In genomic region chr1:1619917-1620361, GRCh38 we compare ENCODE assay signal across 9 cellular contexts. TPM values are rescaled to one million over a fixed set of nuclear protein-coding genes. Genes with fewer than 3 reads are reported as not detected.
A peak's percentile ranks its signal among the peaks of the same experiment; 100 is the strongest.
DNase-seq lines count a peak whose midpoint lies in the region; ATAC-seq, FAIRE-seq and TF ChIP-seq lines count a peak whose summit lies in the region.
"Had no signal": no experiment of that assay in that cellular context is flagged by ENCODE, and none has a peak within 500 bp of the region (broad histone marks: within the 10 kb centered on the region; RNA-seq: fewer than 3 reads in every experiment).

No MANE protein-coding gene starts in this region.

- H2AFZ ChIP-seq in HepG2 (ENCODE audit: low read length): no peak overlapping the region
- H2AFZ ChIP-seq: parathyroid adenoma had no signal

- peaks cover 15% of the 10 kb centered on the region for H3K79me2 ChIP-seq in HepG2 (ENCODE audit: insufficient read depth, low read length)

- DNase-seq in GM13977 (ENCODE audit: low spot score) (no peak), RWPE1 (ENCODE audit: low spot score) (no peak), HepG2 (ENCODE audit: low spot score) (peak; percentile 31), HTR-8/SVneo (ENCODE audit: insufficient read length, low spot score) (no peak)
- no peak for DNase-seq in central memory CD4-positive, alpha-beta T cell
- DNase-seq: adrenal gland, NCI-H446 treated with DMSO at 0.1 percent for 48 hours had no signal

- H3K4me3 ChIP-seq in HepG2 (replicated peaks in 1 of 3; ENCODE audit: insufficient read depth in 1 of 3, low read depth in 2 of 3, low read length in 3 of 3): no peak overlapping the region
- H3K4me3 ChIP-seq: adrenal gland had no signal

- in situ Hi-C loops in GM13977 (cut with MboI; ENCODE audit: low pct_unique_long_range_greater_than_20kb, low sequenced_read_pairs, unreplicated experiment) (no loop called here), HepG2 (cut with HindIII; ENCODE audit: extremely low pct_ligation_motif_present, low pct_unique_long_range_greater_than_20kb) (loop anchor here (5.0 kb wide), 1 partner anchor 43 kb away; no protein-coding TSS in a partner anchor)

- H3K4me1 ChIP-seq in HepG2 (ENCODE audit: insufficient read depth, low read length): peaks cover 13% of the 10 kb centered on the region
- H3K4me1 ChIP-seq: parathyroid adenoma had no signal

- FAIRE-seq in HepG2 (lab: Jason Lieb, UNC) (no peak), HTR-8/SVneo (lab: Jason Lieb, UNC) (no peak)

- intact Hi-C loops in HepG2 (cut with micrococcal nuclease; ENCODE audit: unreplicated experiment): no loop called here

- H3K4me2 ChIP-seq in HepG2 (ENCODE audit: low read depth, low read length): no peak overlapping the region

- POLR2A ChIA-PET in RWPE1 (lab: Yijun Ruan, JAX; ENCODE audit: low non-redundant PET) (no interaction called here), HepG2 (lab: Yijun Ruan, JAX) (no interaction called here)

- H3K27ac ChIP-seq in RWPE1 (peak overlapping the region; percentile 13; the same call in 1 of the 2 replicates), HepG2 (ENCODE audit: extremely low read length, insufficient read depth, low read length) (no peak overlapping the region)
- H3K27ac ChIP-seq: adrenal gland, parathyroid adenoma had no signal

- TF ChIP-seq CTCF in GM13977 (IDR thresholded peaks at IDR 0.05; ENCODE audit: extremely low read depth, insufficient read depth, missing control alignments) (peak; percentile 33), RWPE1 (conservative IDR thresholded peaks at IDR 0.05; ENCODE audit: low read depth) (no peak), HepG2 (CRISPR knock-in tag; IDR thresholded peaks at IDR 0.05) (peak; percentile 59)

- no peaks in the 10 kb centered on the region for H3K9me3 ChIP-seq in HepG2 (ENCODE audit: low read length)
- H3K9me3 ChIP-seq: adrenal gland had no signal

- CTCF ChIA-PET in RWPE1 (lab: Yijun Ruan, JAX): no interaction called here
- CTCF ChIA-PET in HepG2 (lab: Yijun Ruan, JAX; ENCODE audit: low intra/inter-chr PET ratio, low total read pairs): no interaction called here

- peaks cover 1 to 14% of the 10 kb centered on the region in 2 experiments; a peak in 2 of 5 replicates for H3K36me3 ChIP-seq in HepG2 (replicated peaks in 1 of 2; ENCODE audit: control insufficient read depth in 1 of 2, insufficient read depth in 2 of 2, low read length in 2 of 2)

- 69% methylated on average over 10 of the region's 14 CpGs for WGBS in HepG2 (ENCODE audit: low lambda C conversion rate)

- no peaks in the 10 kb centered on the region; a peak in 1 of 5 replicates for H3K27me3 ChIP-seq in HepG2 (ENCODE audit: control insufficient read depth in 1 of 2, insufficient read depth in 2 of 2, low read length in 2 of 2)
- H3K27me3 ChIP-seq: adrenal gland had no signal

- TF ChIP-seq POLR2A in HepG2 (IDR thresholded peaks at IDR 0.05; ENCODE audit: insufficient read depth in 1 of 2, low read depth in 2 of 2, low read length in 2 of 2): no peak

- H4K20me1 ChIP-seq in HepG2 (ENCODE audit: insufficient read depth, low read length): peaks cover 7% of the 10 kb centered on the region; the same call in 1 of the 2 replicates

- ATAC-seq in HepG2 (peak; percentile 25; the same call in 2 of the 3 replicates), GM21619 (IDR thresholded peaks at IDR 0.05; ENCODE audit: unreplicated experiment) (no peak)

- no peak overlapping the region for H3K9ac ChIP-seq in HepG2 (ENCODE audit: insufficient read depth, low read depth, low read length)
- H3K9ac ChIP-seq: parathyroid adenoma had no signal

- TF ChIP-seq EP300 in HepG2 (IDR thresholded peaks at IDR 0.05; ENCODE audit: low read depth in 2 of 2, low read length in 2 of 2): no peak
- no peak for TF ChIP-seq EP300 in HepG2 (CRISPR knock-in tag; IDR thresholded peaks at IDR 0.05; ENCODE audit: borderline replicate concordance)

- BruUV-seq in HepG2 (replicated peaks; lab: Mats Ljungman, UMichigan): no TSS peak

- peak; percentile 54 for TF ChIP-seq RAD21 in HepG2 (CRISPR knock-in tag; IDR thresholded peaks at IDR 0.05)

RNA-seq across cellular contexts. Expression of gene MIB2, which starts 4.6 kb away (rescaled TPM):
- total RNA-seq in HepG2 (2016; rRNA removed; fragmentation: Illumina TruSeq; extraction: Trizol): 10.3 and 30.4 TPM in 2 replicates
- 16.4 and 16.7 TPM in 2 replicates for total RNA-seq in HepG2 (2016; cell fraction: cytosol; rRNA removed; fragmentation: Illumina TruSeq; extraction: Trizol; ENCODE audit: low read depth)
- 9.2 and 32.3 TPM in 2 replicates for total RNA-seq in HepG2 (2016; cell fraction: insoluble cytoplasmic fraction; rRNA removed; fragmentation: Illumina TruSeq; extraction: Trizol)
- total RNA-seq in HepG2 (2016; cell fraction: membrane; rRNA removed; fragmentation: Illumina TruSeq; extraction: Trizol): 20.6 and 22.6 TPM in 2 replicates
- 24.1 and 25.9 TPM in 2 replicates for total RNA-seq in HepG2 (2016; cell fraction: nucleus; rRNA removed; fragmentation: Illumina TruSeq; extraction: Trizol)
- polyA plus RNA-seq in HepG2 (2011; rRNA removed): 19.9 and 31.3 TPM in 2 replicates
- 12.2 and 30.4 TPM in 2 replicates for polyA plus RNA-seq in HepG2 (2011; cell fraction: cytosol; rRNA removed)
- 421 and 707 TPM in 2 replicates for polyA plus RNA-seq in HepG2 (2011; cell fraction: nucleus; rRNA removed)
- 16.8 and 35.3 TPM in 2 replicates for polyA plus RNA-seq in HepG2 (2012)
- 15.5 and 15.9 TPM in 2 replicates for polyA plus RNA-seq in HepG2 (2016; cell fraction: cytosol; fragmentation: Illumina TruSeq; extraction: Trizol; ENCODE audit: low read depth)
- polyA plus RNA-seq in HepG2 (2016; cell fraction: insoluble cytoplasmic fraction; fragmentation: Illumina TruSeq; extraction: Trizol; ENCODE audit: low read depth): 9.4 and 11.7 TPM in 2 replicates
- 14.1 and 15.4 TPM in 2 replicates for polyA plus RNA-seq in HepG2 (2016; cell fraction: membrane; fragmentation: Illumina TruSeq; extraction: Trizol; ENCODE audit: low read depth)
- polyA plus RNA-seq in HepG2 (2016; cell fraction: nucleus; fragmentation: Illumina TruSeq; extraction: Trizol; ENCODE audit: insufficient read depth, low read depth): 59.2 and 75.4 TPM in 2 replicates
- polyA minus RNA-seq in HepG2 (2011; rRNA and poly(A)+ RNA removed; ENCODE audit: low replicate concordance): 24.6 and 100 TPM in 2 replicates
- polyA minus RNA-seq in HepG2 (2011; cell fraction: cytosol; rRNA and poly(A)+ RNA removed): 27.4 and 28.8 TPM in 2 replicates
- 51.5 and 62.8 TPM in 2 replicates for polyA minus RNA-seq in HepG2 (2011; cell fraction: nucleus; rRNA and poly(A)+ RNA removed)

RNA-seq across cellular contexts. Expression of gene MMP23B, which starts 12.0 kb away (rescaled TPM):
- total RNA-seq in HepG2 (2016; rRNA removed; fragmentation: Illumina TruSeq; extraction: Trizol): 0.75 and 1.0 TPM in 2 replicates
- 1.0 and 1.4 TPM in 2 replicates for total RNA-seq in HepG2 (2016; cell fraction: cytosol; rRNA removed; fragmentation: Illumina TruSeq; extraction: Trizol; ENCODE audit: low read depth)
- 0.46 and 1.8 TPM in 2 replicates for total RNA-seq in HepG2 (2016; cell fraction: insoluble cytoplasmic fraction; rRNA removed; fragmentation: Illumina TruSeq; extraction: Trizol)
- total RNA-seq in HepG2 (2016; cell fraction: membrane; rRNA removed; fragmentation: Illumina TruSeq; extraction: Trizol): 1.1 and 1.5 TPM in 2 replicates
- 2.1 and 2.7 TPM in 2 replicates for total RNA-seq in HepG2 (2016; cell fraction: nucleus; rRNA removed; fragmentation: Illumina TruSeq; extraction: Trizol)
- polyA plus RNA-seq in HepG2 (2011; rRNA removed): 0.61 and 2.0 TPM in 2 replicates
- 0.92 and 1.5 TPM in 2 replicates for polyA plus RNA-seq in HepG2 (2011; cell fraction: cytosol; rRNA removed)
- polyA plus RNA-seq in HepG2 (2011; cell fraction: nucleus; rRNA removed): 16.7 and 18.0 TPM in 2 replicates
- 0.85 and 1.5 TPM in 2 replicates for polyA plus RNA-seq in HepG2 (2012)
- polyA plus RNA-seq in HepG2 (2016; cell fraction: cytosol; fragmentation: Illumina TruSeq; extraction: Trizol; ENCODE audit: low read depth): 0.46 and 1.3 TPM in 2 replicates
- polyA plus RNA-seq in HepG2 (2016; cell fraction: insoluble cytoplasmic fraction; fragmentation: Illumina TruSeq; extraction: Trizol; ENCODE audit: low read depth): 0.38 and 0.46 TPM in 2 replicates
- 0.78 and 1.4 TPM in 2 replicates for polyA plus RNA-seq in HepG2 (2016; cell fraction: membrane; fragmentation: Illumina TruSeq; extraction: Trizol; ENCODE audit: low read depth)
- 0.47 and 1.1 TPM in 2 replicates for polyA plus RNA-seq in HepG2 (2016; cell fraction: nucleus; fragmentation: Illumina TruSeq; extraction: Trizol; ENCODE audit: insufficient read depth, low read depth)
- 0.54 and 0.75 TPM in 2 replicates for polyA minus RNA-seq in HepG2 (2011; rRNA and poly(A)+ RNA removed; ENCODE audit: low replicate concordance)
- 0.79 TPM in 1 of 2 replicates, not detected in the other for polyA minus RNA-seq in HepG2 (2011; cell fraction: cytosol; rRNA and poly(A)+ RNA removed)
- polyA minus RNA-seq in HepG2 (2011; cell fraction: nucleus; rRNA and poly(A)+ RNA removed): 0.77 and 1.4 TPM in 2 replicates

RNA-seq across cellular contexts. Expression of gene FNDC10, which starts 20.0 kb away (rescaled TPM):
- total RNA-seq in HepG2 (2016; rRNA removed; fragmentation: Illumina TruSeq; extraction: Trizol): 2.0 and 2.5 TPM in 2 replicates
- total RNA-seq in HepG2 (2016; cell fraction: cytosol; rRNA removed; fragmentation: Illumina TruSeq; extraction: Trizol; ENCODE audit: low read depth): 6.6 and 6.8 TPM in 2 replicates
- 2.4 and 2.8 TPM in 2 replicates for total RNA-seq in HepG2 (2016; cell fraction: insoluble cytoplasmic fraction; rRNA removed; fragmentation: Illumina TruSeq; extraction: Trizol)
- total RNA-seq in HepG2 (2016; cell fraction: membrane; rRNA removed; fragmentation: Illumina TruSeq; extraction: Trizol): 10.4 and 11.3 TPM in 2 replicates
- total RNA-seq in HepG2 (2016; cell fraction: nucleus; rRNA removed; fragmentation: Illumina TruSeq; extraction: Trizol): 1.1 and 1.3 TPM in 2 replicates
- polyA plus RNA-seq in HepG2 (2011; rRNA removed): 2.2 and 3.1 TPM in 2 replicates
- polyA plus RNA-seq in HepG2 (2011; cell fraction: cytosol; rRNA removed): 2.6 and 5.4 TPM in 2 replicates
- 3.9 and 4.3 TPM in 2 replicates for polyA plus RNA-seq in HepG2 (2011; cell fraction: nucleus; rRNA removed)
- polyA plus RNA-seq in HepG2 (2012): 4.0 and 4.3 TPM in 2 replicates
- 20.0 and 21.4 TPM in 2 replicates for polyA plus RNA-seq in HepG2 (2016; cell fraction: cytosol; fragmentation: Illumina TruSeq; extraction: Trizol; ENCODE audit: low read depth)
- 5.1 and 6.0 TPM in 2 replicates for polyA plus RNA-seq in HepG2 (2016; cell fraction: insoluble cytoplasmic fraction; fragmentation: Illumina TruSeq; extraction: Trizol; ENCODE audit: low read depth)
- 21.7 and 28.5 TPM in 2 replicates for polyA plus RNA-seq in HepG2 (2016; cell fraction: membrane; fragmentation: Illumina TruSeq; extraction: Trizol; ENCODE audit: low read depth)
- polyA plus RNA-seq in HepG2 (2016; cell fraction: nucleus; fragmentation: Illumina TruSeq; extraction: Trizol; ENCODE audit: insufficient read depth, low read depth): 4.3 and 4.8 TPM in 2 replicates
- 4.9 TPM in 1 of 2 replicates, not detected in the other for polyA minus RNA-seq in HepG2 (2011; rRNA and poly(A)+ RNA removed; ENCODE audit: low replicate concordance)
- 4.0 and 4.4 TPM in 2 replicates for polyA minus RNA-seq in HepG2 (2011; cell fraction: cytosol; rRNA and poly(A)+ RNA removed)
- polyA minus RNA-seq in HepG2 (2011; cell fraction: nucleus; rRNA and poly(A)+ RNA removed): 0.64 and 1.1 TPM in 2 replicates

RNA-seq across cellular contexts. Expression of gene CDK11B, which starts 38.9 kb away (rescaled TPM):
- 12.4 and 15.1 TPM in 2 replicates for total RNA-seq in HepG2 (2016; rRNA removed; fragmentation: Illumina TruSeq; extraction: Trizol)
- 2.3 and 3.1 TPM in 2 replicates for total RNA-seq in HepG2 (2016; cell fraction: cytosol; rRNA removed; fragmentation: Illumina TruSeq; extraction: Trizol; ENCODE audit: low read depth)
- 9.4 and 16.6 TPM in 2 replicates for total RNA-seq in HepG2 (2016; cell fraction: insoluble cytoplasmic fraction; rRNA removed; fragmentation: Illumina TruSeq; extraction: Trizol)
- total RNA-seq in HepG2 (2016; cell fraction: membrane; rRNA removed; fragmentation: Illumina TruSeq; extraction: Trizol): 3.6 and 4.3 TPM in 2 replicates
- 11.2 TPM in 2 replicates for total RNA-seq in HepG2 (2016; cell fraction: nucleus; rRNA removed; fragmentation: Illumina TruSeq; extraction: Trizol)
- 3.6 and 3.9 TPM in 2 replicates for polyA plus RNA-seq in HepG2 (2011; rRNA removed)
- polyA plus RNA-seq in HepG2 (2011; cell fraction: cytosol; rRNA removed): 3.1 TPM in 2 replicates
- 20.3 and 22.5 TPM in 2 replicates for polyA plus RNA-seq in HepG2 (2011; cell fraction: nucleus; rRNA removed)
- polyA plus RNA-seq in HepG2 (2012): 15.9 and 17.5 TPM in 2 replicates
- 1.4 and 2.2 TPM in 2 replicates for polyA plus RNA-seq in HepG2 (2016; cell fraction: cytosol; fragmentation: Illumina TruSeq; extraction: Trizol; ENCODE audit: low read depth)
- 21.8 and 26.2 TPM in 2 replicates for polyA plus RNA-seq in HepG2 (2016; cell fraction: insoluble cytoplasmic fraction; fragmentation: Illumina TruSeq; extraction: Trizol; ENCODE audit: low read depth)
- polyA plus RNA-seq in HepG2 (2016; cell fraction: membrane; fragmentation: Illumina TruSeq; extraction: Trizol; ENCODE audit: low read depth): 4.1 TPM in 2 replicates
- polyA plus RNA-seq in HepG2 (2016; cell fraction: nucleus; fragmentation: Illumina TruSeq; extraction: Trizol; ENCODE audit: insufficient read depth, low read depth): 56.5 and 61.8 TPM in 2 replicates
- 2.6 and 3.1 TPM in 2 replicates for polyA minus RNA-seq in HepG2 (2011; rRNA and poly(A)+ RNA removed; ENCODE audit: low replicate concordance)
- 2.2 and 3.0 TPM in 2 replicates for polyA minus RNA-seq in HepG2 (2011; cell fraction: cytosol; rRNA and poly(A)+ RNA removed)
- 3.1 and 3.4 TPM in 2 replicates for polyA minus RNA-seq in HepG2 (2011; cell fraction: nucleus; rRNA and poly(A)+ RNA removed)

RNA-seq across cellular contexts. Expression of gene SSU72, which starts 45.3 kb away (rescaled TPM):
- 63.5 and 67.1 TPM in 2 replicates for total RNA-seq in HepG2 (2016; rRNA removed; fragmentation: Illumina TruSeq; extraction: Trizol)
- 174 and 181 TPM in 2 replicates for total RNA-seq in HepG2 (2016; cell fraction: cytosol; rRNA removed; fragmentation: Illumina TruSeq; extraction: Trizol; ENCODE audit: low read depth)
- total RNA-seq in HepG2 (2016; cell fraction: insoluble cytoplasmic fraction; rRNA removed; fragmentation: Illumina TruSeq; extraction: Trizol): 55.4 and 71.0 TPM in 2 replicates
- total RNA-seq in HepG2 (2016; cell fraction: membrane; rRNA removed; fragmentation: Illumina TruSeq; extraction: Trizol): 205 and 206 TPM in 2 replicates
- total RNA-seq in HepG2 (2016; cell fraction: nucleus; rRNA removed; fragmentation: Illumina TruSeq; extraction: Trizol): 33.8 and 37.5 TPM in 2 replicates
- polyA plus RNA-seq in HepG2 (2011; rRNA removed): 41.7 and 42.8 TPM in 2 replicates
- polyA plus RNA-seq in HepG2 (2011; cell fraction: cytosol; rRNA removed): 46.2 and 47.3 TPM in 2 replicates
- polyA plus RNA-seq in HepG2 (2011; cell fraction: nucleus; rRNA removed): 54.5 and 58.4 TPM in 2 replicates
- 78.4 and 81.7 TPM in 2 replicates for polyA plus RNA-seq in HepG2 (2012)
- 402 and 408 TPM in 2 replicates for polyA plus RNA-seq in HepG2 (2016; cell fraction: cytosol; fragmentation: Illumina TruSeq; extraction: Trizol; ENCODE audit: low read depth)
- polyA plus RNA-seq in HepG2 (2016; cell fraction: insoluble cytoplasmic fraction; fragmentation: Illumina TruSeq; extraction: Trizol; ENCODE audit: low read depth): 95.7 and 105 TPM in 2 replicates
- 348 and 359 TPM in 2 replicates for polyA plus RNA-seq in HepG2 (2016; cell fraction: membrane; fragmentation: Illumina TruSeq; extraction: Trizol; ENCODE audit: low read depth)
- polyA plus RNA-seq in HepG2 (2016; cell fraction: nucleus; fragmentation: Illumina TruSeq; extraction: Trizol; ENCODE audit: insufficient read depth, low read depth): 88.7 and 92.0 TPM in 2 replicates
- polyA minus RNA-seq in HepG2 (2011; rRNA and poly(A)+ RNA removed; ENCODE audit: low replicate concordance): 60.1 and 74.5 TPM in 2 replicates
- polyA minus RNA-seq in HepG2 (2011; cell fraction: cytosol; rRNA and poly(A)+ RNA removed): 44.8 and 47.0 TPM in 2 replicates
- polyA minus RNA-seq in HepG2 (2011; cell fraction: nucleus; rRNA and poly(A)+ RNA removed): 35.7 and 37.5 TPM in 2 replicates
